Comparison of ENCODE assay signal across 9 cellular contexts in the genomic region with DNA sequence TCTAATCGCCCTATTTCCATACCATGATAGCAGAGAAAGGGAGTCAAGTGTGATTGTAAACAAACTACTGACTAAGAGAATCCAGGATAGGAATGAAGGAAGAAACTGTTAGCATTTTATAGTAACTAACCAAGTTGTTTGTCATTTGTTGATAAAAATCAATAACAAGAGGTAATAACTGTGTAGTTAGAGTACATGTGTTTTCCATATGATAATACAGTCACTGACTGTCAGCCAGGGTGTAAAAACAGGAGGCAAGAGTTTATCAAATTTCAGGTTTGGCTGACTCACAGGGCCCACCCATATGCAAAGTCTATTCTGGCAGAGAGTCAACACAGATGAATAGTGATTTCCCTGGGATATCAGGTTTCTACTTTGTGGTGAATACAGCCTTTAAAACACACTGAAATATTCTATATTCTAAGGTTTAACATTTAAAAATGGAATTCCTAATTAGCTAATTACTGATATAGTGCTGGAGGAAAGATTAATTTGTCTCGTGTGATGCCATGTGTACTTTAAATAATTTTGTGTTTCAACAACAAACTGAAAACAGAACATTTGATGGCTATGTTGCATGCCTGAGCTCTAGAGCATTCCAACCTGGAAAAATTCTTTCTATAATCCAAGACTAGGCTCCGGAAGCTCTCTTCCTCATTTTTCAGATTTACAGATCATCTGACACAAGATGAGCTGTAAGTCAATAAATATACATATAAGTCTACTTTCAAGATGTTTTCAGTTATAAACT. TPM values are rescaled to one million over a fixed set of nuclear protein-coding genes. Genes with fewer than 3 reads are reported as not detected.
DNase-seq lines count a peak whose midpoint lies in the region; ATAC-seq and TF ChIP-seq lines count a peak whose summit lies in the region.
"Had no signal": no experiment of that assay in that cellular context is flagged by ENCODE, and none has a peak within 500 bp of the region (broad histone marks: within the 10 kb centered on the region; RNA-seq: fewer than 3 reads in every experiment).

No MANE protein-coding gene starts in this region.

- intact Hi-C loops in activated CD8-positive, alpha-beta T cell treated with anti-CD3 and anti-CD28 coated beads for 36 hours (cut with micrococcal nuclease) = no loop called here
- intact Hi-C loops in testis (cut with DNase I; ENCODE audit: low total_unique reads) = no loop called here

- no peaks in the 10 kb centered on the region for H3K36me3 Mint-ChIP-seq in activated CD8-positive, alpha-beta T cell treated with anti-CD3 and anti-CD28 coated beads for 36 hours (ENCODE audit: low read depth)
- H3K36me3 Mint-ChIP-seq in activated CD8-positive, alpha-beta T cell treated with anti-CD3 and anti-CD28 coated beads, Interleukin-2, amount 10 ng/mL, durations not matched to agents 7 days and 5 days (ENCODE audit: low read depth) = no peaks in the 10 kb centered on the region

- WGBS in testis, 2 donors = 80 to 87% methylated on average over 3 of the region's 3 CpGs

- no peaks in the 10 kb centered on the region for H3K27me3 Mint-ChIP-seq in activated CD8-positive, alpha-beta T cell treated with anti-CD3 and anti-CD28 coated beads for 36 hours
- no peaks in the 10 kb centered on the region for H3K27me3 Mint-ChIP-seq in activated CD8-positive, alpha-beta T cell treated with anti-CD3 and anti-CD28 coated beads, Interleukin-2, amount 10 ng/mL, durations not matched to agents 7 days and 5 days (ENCODE audit: low read depth)

- POLR2A ChIA-PET in activated CD8-positive, alpha-beta T cell treated with anti-CD3 and anti-CD28 coated beads for 36 hours (lab: Charles Lee) = interaction anchor here (0.8 to 1.0 kb wide), 2 partner anchors 119 to 356 kb away, joined by 3 read pairs; no protein-coding TSS in a partner anchor
- POLR2A ChIA-PET in activated CD8-positive, alpha-beta T cell treated with anti-CD3 and anti-CD28 coated beads, Interleukin-2, amount 10 ng/mL, durations not matched to agents 7 days and 5 days (lab: Charles Lee) = interaction anchor here (0.7 to 1.3 kb wide), 2 partner anchors 9 to 59 kb away, joined by 3 to 4 read pairs; no protein-coding TSS in a partner anchor

- no peak overlapping the region for H3K27ac ChIP-seq in testis
- H3K27ac ChIP-seq: BLaER1 treated with 17β-estradiol and CSF1 and Interleukin-3, amounts not matched to agents 10 nM and 100 nM had no signal

- no peaks in the 10 kb centered on the region for H3K36me3 ChIP-seq in testis (ENCODE audit: low read depth, missing control alignments)
- H3K36me3 ChIP-seq: BLaER1 treated with 17β-estradiol and CSF1 and Interleukin-3, amounts not matched to agents 10 nM and 100 nM had no signal

- no peak overlapping the region for H3K27ac Mint-ChIP-seq in activated CD8-positive, alpha-beta T cell treated with anti-CD3 and anti-CD28 coated beads for 36 hours
- no peak overlapping the region for H3K27ac Mint-ChIP-seq in activated CD8-positive, alpha-beta T cell treated with anti-CD3 and anti-CD28 coated beads, Interleukin-2, amount 10 ng/mL, durations not matched to agents 7 days and 5 days

- H3K9me3 ChIP-seq in testis = no peaks in the 10 kb centered on the region
- H3K9me3 ChIP-seq: BLaER1 treated with 17β-estradiol and CSF1 and Interleukin-3, amounts not matched to agents 10 nM and 100 nM had no signal

- CTCF ChIA-PET in activated CD8-positive, alpha-beta T cell treated with anti-CD3 and anti-CD28 coated beads for 36 hours (lab: Charles Lee) = interaction anchor here (0.9 to 8.0 kb wide), 2 partner anchors 11 to 604 kb away, joined by 3 to 72 read pairs; no protein-coding TSS in a partner anchor
- CTCF ChIA-PET in activated CD8-positive, alpha-beta T cell treated with anti-CD3 and anti-CD28 coated beads, Interleukin-2, amount 10 ng/mL, durations not matched to agents 7 days and 5 days (lab: Charles Lee) = interaction anchor here (1.3 to 4.0 kb wide), 3 partner anchors 11 to 730 kb away, joined by 3 to 27 read pairs (median 6); no protein-coding TSS in a partner anchor

- DNase-seq in activated CD8-positive, alpha-beta T cell treated with anti-CD3 and anti-CD28 coated beads for 36 hours = peak; percentile 35
- DNase-seq in activated CD8-positive, alpha-beta T cell treated with anti-CD3 and anti-CD28 coated beads, Interleukin-2, amount 10 ng/mL, durations not matched to agents 7 days and 5 days = no peak
- DNase-seq in NCI-H524 (lab: John Stamatoyannopoulos, UW) (peak; percentile 18 to 80), dermis microvascular lymphatic vessel endothelial cell (ENCODE audit: low read depth in 2 of 2) (peak; percentile 81 to 93), smooth muscle cell of the brain vasculature (ENCODE audit: low read depth, low spot score) (peak; percentile 57), C1 segment of cervical spinal cord (lab: John Stamatoyannopoulos, UW) (no peak), testis (no peak), D341Med (ENCODE audit: low spot score) (no peak)

- no peak overlapping the region for H3K4me3 ChIP-seq in testis
- H3K4me3 ChIP-seq: BLaER1 treated with 17β-estradiol and CSF1 and Interleukin-3, amounts not matched to agents 10 nM and 100 nM had no signal

- H3K9me3 Mint-ChIP-seq in activated CD8-positive, alpha-beta T cell treated with anti-CD3 and anti-CD28 coated beads for 36 hours = no peaks in the 10 kb centered on the region
- H3K9me3 Mint-ChIP-seq in activated CD8-positive, alpha-beta T cell treated with anti-CD3 and anti-CD28 coated beads, Interleukin-2, amount 10 ng/mL, durations not matched to agents 7 days and 5 days (ENCODE audit: insufficient read depth) = no peaks in the 10 kb centered on the region

- no peak for TF ChIP-seq CTCF in activated CD8-positive, alpha-beta T cell treated with anti-CD3 and anti-CD28 coated beads for 36 hours (IDR thresholded peaks at IDR 0.05)
- TF ChIP-seq CTCF in testis (IDR thresholded peaks at IDR 0.05) = no peak

- H3K27me3 ChIP-seq in testis = no peaks in the 10 kb centered on the region
- H3K27me3 ChIP-seq: BLaER1 treated with 17β-estradiol and CSF1 and Interleukin-3, amounts not matched to agents 10 nM and 100 nM had no signal

- H3K4me3 Mint-ChIP-seq in activated CD8-positive, alpha-beta T cell treated with anti-CD3 and anti-CD28 coated beads for 36 hours = no peak overlapping the region
- H3K4me3 Mint-ChIP-seq in activated CD8-positive, alpha-beta T cell treated with anti-CD3 and anti-CD28 coated beads, Interleukin-2, amount 10 ng/mL, durations not matched to agents 7 days and 5 days = no peak overlapping the region

- peaks cover 38% of the 10 kb centered on the region for H3K4me1 Mint-ChIP-seq in activated CD8-positive, alpha-beta T cell treated with anti-CD3 and anti-CD28 coated beads for 36 hours (ENCODE audit: low read depth)
- H3K4me1 Mint-ChIP-seq in activated CD8-positive, alpha-beta T cell treated with anti-CD3 and anti-CD28 coated beads, Interleukin-2, amount 10 ng/mL, durations not matched to agents 7 days and 5 days (ENCODE audit: low read depth) = peaks cover 30% of the 10 kb centered on the region

- ATAC-seq in activated CD8-positive, alpha-beta T cell treated with anti-CD3 and anti-CD28 coated beads for 36 hours = peak; percentile 50
- no peak for ATAC-seq in activated CD8-positive, alpha-beta T cell treated with anti-CD3 and anti-CD28 coated beads, Interleukin-2, amount 10 ng/mL, durations not matched to agents 7 days and 5 days

- no peak for TF ChIP-seq POLR2A in testis (IDR thresholded peaks at IDR 0.05)

- peaks cover 10% of the 10 kb centered on the region for H3K4me1 ChIP-seq in testis

RNA-seq across cellular contexts. Expression of a gene that starts 6.0 kb away (rescaled TPM):
- 10 to 100 TPM; 30.6 to 30.8 TPM for total RNA-seq in activated CD8-positive, alpha-beta T cell treated with anti-CD3 and anti-CD28 coated beads for 36 hours
- 10 to 100 TPM; 23.1 to 24.0 TPM for total RNA-seq in activated CD8-positive, alpha-beta T cell treated with anti-CD3 and anti-CD28 coated beads, Interleukin-2, amount 10 ng/mL, durations not matched to agents 7 days and 5 days
- 16.2 and 30.2 TPM in 2 replicates for total RNA-seq in dermis microvascular lymphatic vessel endothelial cell
- total RNA-seq in testis = 10 to 100 TPM; 52.2 to 58.7 TPM
- 19.5 TPM for polyA plus RNA-seq in testis (ENCODE audit: insufficient read depth, low read depth, low replicate concordance)

Comparison
In these comparisons a context has a peak if more than half of its experiments do, and no peak if none do; other contexts are left out.
1. DNase-seq: peak in activated CD8-positive, alpha-beta T cell treated with anti-CD3 and anti-CD28 coated beads for 36 hours (single experiment), NCI-H524 (2 of 2), dermis microvascular lymphatic vessel endothelial cell (2 of 2) and smooth muscle cell of the brain vasculature (single experiment); none in activated CD8-positive, alpha-beta T cell treated with anti-CD3 and anti-CD28 coated beads, Interleukin-2, amount 10 ng/mL, durations not matched to agents 7 days and 5 days (single experiment), C1 segment of cervical spinal cord (0 of 14), testis (single experiment) and D341Med (single experiment).